In the genomic region with DNA sequence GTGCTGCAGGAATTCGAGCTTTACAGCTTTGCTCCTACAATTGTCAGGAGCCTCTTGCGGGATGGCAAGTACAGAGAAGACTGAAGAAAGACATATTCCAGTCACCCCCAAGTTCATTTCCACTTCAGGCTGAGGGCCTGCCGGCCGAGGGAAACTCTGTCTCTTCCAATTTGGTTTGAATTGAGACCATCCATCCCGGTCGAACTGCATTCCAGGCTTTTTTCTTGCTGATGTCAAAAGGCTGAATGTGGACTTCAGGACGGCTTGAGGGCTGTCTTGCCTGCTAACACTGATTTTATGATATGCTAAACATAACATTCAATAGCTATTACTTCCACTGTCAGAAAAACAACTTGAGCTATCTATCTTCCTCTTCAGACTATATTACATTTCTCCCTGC, we compare ENCODE assay signal across 33 cellular contexts.
"Had no signal": no experiment of that assay in that cellular context is flagged by ENCODE, and none has a peak within 500 bp of the region (broad histone marks: within the 10 kb centered on the region; RNA-seq: fewer than 3 reads in every experiment).

No MANE protein-coding gene starts in this region.

- H3K9me3 ChIP-seq: ascending aorta had no signal

- H3K27me3 ChIP-seq: ascending aorta, cardiac muscle cell had no signal

- H3K4me1 ChIP-seq: ascending aorta had no signal

- H3K36me3 ChIP-seq: ascending aorta, cardiac muscle cell had no signal

- ATAC-seq: activated CD8-positive, alpha-beta memory T cell treated with anti-CD3 and anti-CD28 coated beads, Interleukin-2, amount 10 ng/mL, durations not matched to agents 7 days and 5 days; activated T-helper 17 cell treated with anti-CD3 and anti-CD28 coated beads, Interleukin-2, amount 50 U/mL, for 72 hours had no signal

- H3K4me3 ChIP-seq: ascending aorta, cardiac muscle cell had no signal

- DNase-seq: activated CD4-positive, alpha-beta memory T cell treated with anti-CD3 and anti-CD28 coated beads, Interleukin-2, amount 10 ng/mL, durations not matched to agents 7 days and 5 days; activated CD4-positive, alpha-beta T cell treated with anti-CD3 and anti-CD28 coated beads for 1 hour; activated CD4-positive, alpha-beta T cell treated with anti-CD3 and anti-CD28 coated beads for 48 hours; activated CD4-positive, CD25-positive, alpha-beta regulatory T cell; activated CD8-positive, alpha-beta memory T cell treated with anti-CD3 and anti-CD28 coated beads for 24 hours; activated CD8-positive, alpha-beta memory T cell treated with anti-CD3 and anti-CD28 coated beads, Interleukin-2, amount 10 ng/mL, durations not matched to agents 7 days and 5 days; activated CD8-positive, alpha-beta memory T cell treated with anti-CD3 and anti-CD28 coated beads, Interleukin-2, amount 50 U/mL, for 48 hours; activated effector memory CD4-positive, alpha-beta T cell treated with anti-CD3 and anti-CD28 coated beads, Interleukin-2, amount 50 U/mL, for 16 hours; activated naive CD4-positive, alpha-beta T cell; activated naive CD4-positive, alpha-beta T cell treated with anti-CD3 and anti-CD28 coated beads, Interleukin-2, amount 50 U/mL, for 16 hours; activated naive CD8-positive, alpha-beta T cell treated with anti-CD3 and anti-CD28 coated beads for 36 hours; activated T-cell treated with anti-CD3 and anti-CD28 coated beads, Interleukin-2, amount 50 U/mL, for 48 hours; amygdala; NCI-H1092 treated with DMSO at 0.1 percent for 48 hours; NCI-H1417; NCI-H146; NCI-H187; NCI-H2029 treated with DMSO at 0.1 percent for 48 hours; NCI-H2107; NCI-H2171; NCI-H510A; NCI-H526; NCI-H748 treated with DMSO at 0.1 percent for 48 hours; OCI-M1; Right ventricle myocardium superior; SW 1271; T-helper 1 cell; T-helper 2 cell; T-helper 9 cell had no signal

- H3K27ac ChIP-seq: ascending aorta, cardiac muscle cell, VCaP had no signal
